Comparison of ENCODE assay signal across 16 cellular contexts in the genomic region with DNA sequence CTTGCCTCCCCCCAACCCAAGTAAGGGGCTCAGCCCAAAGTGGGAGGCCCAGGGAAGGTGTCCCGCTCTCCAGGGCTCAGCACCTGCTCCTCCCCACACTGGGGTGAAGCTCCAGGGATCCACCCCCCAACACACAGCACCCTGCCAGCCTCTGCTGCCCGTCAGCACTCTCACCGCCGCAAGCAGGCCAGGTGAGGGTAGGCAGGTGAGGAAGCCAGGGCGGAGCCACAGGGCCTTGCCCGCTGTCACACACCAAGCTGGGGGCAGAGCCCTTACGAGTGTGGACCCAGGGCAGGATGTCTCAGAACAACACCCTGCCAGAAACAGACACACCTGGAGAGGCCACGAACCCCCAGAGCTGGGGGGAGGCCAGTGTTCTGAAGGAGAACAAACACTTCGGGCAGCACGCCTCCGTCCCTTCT. TPM values are rescaled to one million over a fixed set of nuclear protein-coding genes. Genes with fewer than 3 reads are reported as not detected.
DNase-seq lines count a peak whose midpoint lies in the region; ATAC-seq and TF ChIP-seq lines count a peak whose summit lies in the region.
"Had no signal": no experiment of that assay in that cellular context is flagged by ENCODE, and none has a peak within 500 bp of the region (broad histone marks: within the 10 kb centered on the region; RNA-seq: fewer than 3 reads in every experiment).

No MANE protein-coding gene starts in this region.

- H3K9me3 ChIP-seq in CD8-positive, alpha-beta T cell (ENCODE audit: low read length), result no peaks in the 10 kb centered on the region
- no peaks in the 10 kb centered on the region for H3K9me3 ChIP-seq in trophoblast cell (ENCODE audit: insufficient read depth, low read depth, low read length)
- H3K9me3 ChIP-seq: gastroesophageal sphincter had no signal

- no peak overlapping the region for H4K91ac ChIP-seq in trophoblast cell (ENCODE audit: low read depth, low read length)

- CTCF ChIA-PET in CD8-positive, alpha-beta T cell (lab: Charles Lee), result interaction anchor here (0.6 to 0.9 kb wide), 3 partner anchors 9 to 197 kb away, joined by 3 read pairs; a partner anchor contains a TSS
- CTCF ChIA-PET in GM10248 (lab: Yijun Ruan, JAX), result interaction anchor here (1.5 kb wide), 1 partner anchor 153 kb away, joined by 6 read pairs; no protein-coding TSS in a partner anchor

- H3K4me3 ChIP-seq in CD8-positive, alpha-beta T cell (ENCODE audit: low read depth, low read length), result no peak overlapping the region
- H3K4me3 ChIP-seq in trophoblast cell (ENCODE audit: low read depth, low read length), result no peak overlapping the region
- H3K4me3 ChIP-seq: gastroesophageal sphincter had no signal

- no peaks in the 10 kb centered on the region for H3K27me3 Mint-ChIP-seq in CD8-positive, alpha-beta T cell (ENCODE audit: low read depth)

- H3K23ac ChIP-seq in trophoblast cell (ENCODE audit: low read length), result no peak overlapping the region

- POLR2A ChIA-PET in CD8-positive, alpha-beta T cell (lab: Charles Lee), result interaction anchor here (0.6 to 1.2 kb wide), 4 partner anchors 13 to 293 kb away, joined by 3 to 4 read pairs (median 4); no protein-coding TSS in a partner anchor
- POLR2A ChIA-PET in GM10248 (lab: Yijun Ruan, JAX), result no interaction called here

- peak in 3 of 7 experiments; percentile 26 to 58 (median 47) for DNase-seq in CD8-positive, alpha-beta T cell
- DNase-seq in NCI-H774 (lab: John Stamatoyannopoulos, UW), result peak; percentile 8
- no peak for DNase-seq in foreskin keratinocyte
- no peak for DNase-seq in trophoblast cell
- no peak for DNase-seq in GM10248 (ENCODE audit: extremely low spot score)
- DNase-seq in midbrain (lab: John Stamatoyannopoulos, UW), result no peak
- DNase-seq: amniotic stem cell; C1 segment of cervical spinal cord; GDM1; NCI-H1092; NCI-H526 treated with DMSO at 0.1 percent for 48 hours; SIG-M5; stimulated activated CD8-positive, alpha-beta memory T cell treated with anti-CD3 and anti-CD28 coated beads, Interleukin-4, amount 100 ng/mL, for 48 hours had no signal

- no peak for ATAC-seq in CD8-positive, alpha-beta T cell
- peak; percentile 34 for ATAC-seq in foreskin keratinocyte
- ATAC-seq in GM21447 (IDR thresholded peaks at IDR 0.05; ENCODE audit: unreplicated experiment), result no peak
- no peak for ATAC-seq in GM21619 (IDR thresholded peaks at IDR 0.05; ENCODE audit: unreplicated experiment)
- ATAC-seq: gastroesophageal sphincter had no signal

- H3K4me2 ChIP-seq in trophoblast cell (ENCODE audit: low read length), result no peak overlapping the region

- no peak overlapping the region for H3K9ac ChIP-seq in trophoblast cell (ENCODE audit: low read length)

- H3K36me3 Mint-ChIP-seq in CD8-positive, alpha-beta T cell, result no peaks in the 10 kb centered on the region

- H2AK5ac ChIP-seq in trophoblast cell (ENCODE audit: low read length), result peak overlapping the region; percentile 74

- peak overlapping the region; percentile 86 for H3K27ac Mint-ChIP-seq in CD8-positive, alpha-beta T cell

- no peak overlapping the region for H2BK120ac ChIP-seq in trophoblast cell (ENCODE audit: insufficient read depth, low read length, poor library complexity)

- no CpG with 5 or more reads among the region's 11 CpGs for WGBS in trophoblast cell (ENCODE audit: extremely low coverage, insufficient coverage, insufficient read length)

- H3K9me3 Mint-ChIP-seq in CD8-positive, alpha-beta T cell, result no peaks in the 10 kb centered on the region

- H3K36me3 ChIP-seq in CD8-positive, alpha-beta T cell (ENCODE audit: insufficient read depth, low read length), result no peaks in the 10 kb centered on the region
- H3K36me3 ChIP-seq in trophoblast cell (ENCODE audit: control insufficient read depth in 1 of 2, insufficient read depth in 2 of 2, low read length in 2 of 2), result no peaks in the 10 kb centered on the region
- H3K36me3 ChIP-seq: gastroesophageal sphincter had no signal

- no peak for TF ChIP-seq CTCF in CD8-positive, alpha-beta T cell (IDR thresholded peaks at IDR 0.05)
- TF ChIP-seq CTCF in foreskin keratinocyte (conservative IDR thresholded peaks at IDR 0.05) (no peak), GM10248 (IDR thresholded peaks at IDR 0.05; ENCODE audit: control extremely low read depth, extremely low read depth, low read depth, missing control alignments) (no peak)

- H3K79me1 ChIP-seq in trophoblast cell (ENCODE audit: low read length), result peaks cover 3% of the 10 kb centered on the region

- H2AFZ ChIP-seq in trophoblast cell (ENCODE audit: insufficient read depth, low read length, poor library complexity), result no peak overlapping the region

- H2BK5ac ChIP-seq in trophoblast cell (ENCODE audit: low read depth, low read length, poor library complexity), result no peak overlapping the region

- intact Hi-C loops in CD8-positive, alpha-beta T cell (cut with DNase I, micrococcal nuclease), result no loop called here

- no peak overlapping the region for H3K4me3 Mint-ChIP-seq in CD8-positive, alpha-beta T cell

- H3K79me2 ChIP-seq in trophoblast cell (ENCODE audit: control insufficient read depth, insufficient read depth, low read length, poor library complexity), result no peaks in the 10 kb centered on the region

- peaks cover 61% of the 10 kb centered on the region for H3K4me1 ChIP-seq in CD8-positive, alpha-beta T cell (ENCODE audit: insufficient read depth, low read length)
- H3K4me1 ChIP-seq in foreskin keratinocyte, result peaks cover 26% of the 10 kb centered on the region
- H3K4me1 ChIP-seq in trophoblast cell (ENCODE audit: control insufficient read depth in 1 of 2, insufficient read depth in 2 of 2, low read length in 2 of 2), result peaks cover 12 to 13% of the 10 kb centered on the region in 2 experiments

- peak overlapping the region; percentile 68 for H3K27ac ChIP-seq in CD8-positive, alpha-beta T cell (ENCODE audit: low read depth, low read length)
- H3K27ac ChIP-seq in foreskin keratinocyte (peak overlapping the region; percentile 52), trophoblast cell (ENCODE audit: low read depth, low read length) (no peak overlapping the region)
- H3K27ac ChIP-seq: gastroesophageal sphincter had no signal

- H2BK12ac ChIP-seq in trophoblast cell (ENCODE audit: low read length), result no peak overlapping the region

- no peak overlapping the region for H3K4ac ChIP-seq in trophoblast cell (ENCODE audit: low read depth, low read length)

- H3K27me3 ChIP-seq in CD8-positive, alpha-beta T cell (ENCODE audit: insufficient read depth, low read length), result no peaks in the 10 kb centered on the region
- H3K27me3 ChIP-seq in foreskin keratinocyte (no peaks in the 10 kb centered on the region), trophoblast cell (ENCODE audit: insufficient read depth, low read length) (no peaks in the 10 kb centered on the region)

- H4K12ac ChIP-seq in trophoblast cell (ENCODE audit: low read depth, low read length), result no peak overlapping the region

- no peak overlapping the region for H4K8ac ChIP-seq in trophoblast cell (ENCODE audit: low read depth, low read length)

- H3K18ac ChIP-seq in trophoblast cell (ENCODE audit: low read length), result no peak overlapping the region

- peaks cover 50% of the 10 kb centered on the region for H3K4me1 Mint-ChIP-seq in CD8-positive, alpha-beta T cell (ENCODE audit: low read depth)

- no peak overlapping the region for H3K14ac ChIP-seq in trophoblast cell (ENCODE audit: low read length)

RNA-seq across cellular contexts. Expression of a gene that starts 19.5 kb away (rescaled TPM):
- total RNA-seq in CD8-positive, alpha-beta T cell, result 1 to 10 TPM in 1 of 2 experiments, under 1 TPM in 1; 0.47 to 1.1 TPM
- 20.9 and 26.8 TPM in 2 replicates for total RNA-seq in foreskin keratinocyte
- 26.4 and 35.0 TPM in 2 replicates for polyA plus RNA-seq in foreskin keratinocyte
- 0.21 and 0.25 TPM in 2 replicates for polyA plus RNA-seq in trophoblast cell (2013)

RNA-seq across cellular contexts. Expression of a gene that starts 19.9 kb away (rescaled TPM):
- total RNA-seq in CD8-positive, alpha-beta T cell, result 10 to 100 TPM; 32.8 to 35.2 TPM
- total RNA-seq in foreskin keratinocyte, result 57.7 and 59.2 TPM in 2 replicates
- 38.8 and 44.3 TPM in 2 replicates for polyA plus RNA-seq in foreskin keratinocyte
- polyA plus RNA-seq in trophoblast cell (2013), result 26.3 and 26.9 TPM in 2 replicates

Comparison
In these comparisons a context has a peak if more than half of its experiments do, and no peak if none do; other contexts are left out.
1. RNA of a gene that starts 19.5 kb away (total RNA-seq): 20.9 to 26.8 TPM in foreskin keratinocyte; 0.47 to 1.1 TPM in CD8-positive, alpha-beta T cell; every median in the first group is over 10 times any median in the second.